In genomic region chr13:51955841-51956603, GRCh38 we compare ENCODE assay signal across 21 cellular contexts. TPM values are rescaled to one million over a fixed set of nuclear protein-coding genes. Genes with fewer than 3 reads are reported as not detected.
DNase-seq lines count a peak whose midpoint lies in the region; ATAC-seq and TF ChIP-seq lines count a peak whose summit lies in the region.
"Had no signal": no experiment of that assay in that cellular context is flagged by ENCODE, and none has a peak within 500 bp of the region (broad histone marks: within the 10 kb centered on the region; RNA-seq: fewer than 3 reads in every experiment).

No MANE protein-coding gene starts in this region.

- peaks cover 10% of the 10 kb centered on the region for H3K36me3 Mint-ChIP-seq in T-helper 2 cell treated with Interferon-gamma antibody and Interleukin-4, amounts not matched to agents 5 μg/mL and 100 μg/mL, for 36 hours (ENCODE audit: low read depth)
- peaks cover 10% of the 10 kb centered on the region for H3K36me3 Mint-ChIP-seq in glutamatergic neuron (ENCODE audit: unreplicated experiment)

- no peak for ATAC-seq in HG02610 (IDR thresholded peaks at IDR 0.05; ENCODE audit: unreplicated experiment)
- no peak for ATAC-seq in GM21737 (IDR thresholded peaks at IDR 0.05; ENCODE audit: unreplicated experiment)
- no peak for ATAC-seq in HG03039 (IDR thresholded peaks at IDR 0.05; ENCODE audit: unreplicated experiment)
- ATAC-seq: Panc1 had no signal

- H3K9me3 Mint-ChIP-seq in T-helper 2 cell treated with Interferon-gamma antibody and Interleukin-4, amounts not matched to agents 5 μg/mL and 100 μg/mL, for 36 hours: peaks cover 3% of the 10 kb centered on the region
- H3K9me3 Mint-ChIP-seq in glutamatergic neuron (ENCODE audit: unreplicated experiment): peaks cover 6% of the 10 kb centered on the region

- no peaks in the 10 kb centered on the region for H3K79me2 ChIP-seq in KMS-11 (ENCODE audit: insufficient read depth, low read depth)

- peak; percentile 58 for DNase-seq in Ammon's horn (ENCODE audit: low spot score)
- no peak for DNase-seq in T-helper 2 cell treated with Interferon-gamma antibody and Interleukin-4, amounts not matched to agents 5 μg/mL and 100 μg/mL, for 36 hours (ENCODE audit: low spot score)
- DNase-seq in glutamatergic neuron: no peak
- DNase-seq in HT-29 (ENCODE audit: low spot score): no peak
- DNase-seq: activated naive CD4-positive, alpha-beta T cell; CD4-positive, alpha-beta T cell; foreskin fibroblast; H7; kidney glomerular epithelial cell; NCI-H748 treated with DMSO at 0.1 percent for 48 hours; SK-N-SH; stimulated activated CD4-positive, alpha-beta T cell treated with anti-CD3 and anti-CD28 coated beads, Interleukin-2, amount 100 ng/mL, for 24 hours; uterus had no signal

- no peaks in the 10 kb centered on the region for H4K20me1 ChIP-seq in KMS-11 (ENCODE audit: insufficient read depth)

- peak overlapping the region; percentile 63 for H3K4me2 ChIP-seq in KMS-11
- H3K4me2 ChIP-seq: SK-N-SH had no signal

- no peaks in the 10 kb centered on the region for H3K36me3 ChIP-seq in KMS-11 (ENCODE audit: insufficient read depth)
- H3K36me3 ChIP-seq: neutrophil, right atrium auricular region, uterus had no signal

- H3K4me3 ChIP-seq in KMS-11 (IDR thresholded peaks at IDR 0.05; ENCODE audit: insufficient read depth, low read depth, low read length): no peak overlapping the region
- H3K4me3 ChIP-seq: right atrium auricular region, uterus had no signal

- no peak for TF ChIP-seq CTCF in KMS-11 (conservative IDR thresholded peaks at IDR 0.05; ENCODE audit: low read depth, low read length)
- TF ChIP-seq CTCF in glutamatergic neuron (IDR thresholded peaks at IDR 0.05; ENCODE audit: partially characterized antibody, unreplicated experiment): no peak

- peak overlapping the region; percentile 13 for H3K27ac Mint-ChIP-seq in T-helper 2 cell treated with Interferon-gamma antibody and Interleukin-4, amounts not matched to agents 5 μg/mL and 100 μg/mL, for 36 hours
- H3K27ac Mint-ChIP-seq in glutamatergic neuron (ENCODE audit: unreplicated experiment): peak overlapping the region; percentile 14
- H3K27ac Mint-ChIP-seq: CD4-positive, alpha-beta T cell; mesothelial cell of epicardium had no signal

- H3K4me1 Mint-ChIP-seq in T-helper 2 cell treated with Interferon-gamma antibody and Interleukin-4, amounts not matched to agents 5 μg/mL and 100 μg/mL, for 36 hours (ENCODE audit: low read depth): peaks cover 62% of the 10 kb centered on the region
- H3K4me1 Mint-ChIP-seq in glutamatergic neuron (ENCODE audit: low read depth, unreplicated experiment): no peaks in the 10 kb centered on the region
- H3K4me1 Mint-ChIP-seq: mesothelial cell of epicardium had no signal

- peak overlapping the region; percentile 58; the same call in 1 of the 2 replicates for H3K27ac ChIP-seq in KMS-11
- H3K27ac ChIP-seq: neutrophil, right atrium auricular region, uterus had no signal

- H3K4me1 ChIP-seq in KMS-11 (ENCODE audit: low read depth, poor library complexity, severe bottlenecking): peaks cover 51% of the 10 kb centered on the region
- H3K4me1 ChIP-seq: uterus had no signal

- H3K27me3 ChIP-seq in KMS-11 (ENCODE audit: insufficient read depth, low read depth): no peaks in the 10 kb centered on the region
- H3K27me3 ChIP-seq: neutrophil, right atrium auricular region, uterus had no signal

- no peak overlapping the region for H3K9ac ChIP-seq in KMS-11
- H3K9ac ChIP-seq: SK-N-SH had no signal

- peak overlapping the region; percentile 23 for H3K4me3 Mint-ChIP-seq in T-helper 2 cell treated with Interferon-gamma antibody and Interleukin-4, amounts not matched to agents 5 μg/mL and 100 μg/mL, for 36 hours
- no peak overlapping the region for H3K4me3 Mint-ChIP-seq in glutamatergic neuron (ENCODE audit: unreplicated experiment)
- H3K4me3 Mint-ChIP-seq: CD4-positive, alpha-beta T cell; mesothelial cell of epicardium had no signal

- peaks cover 1% of the 10 kb centered on the region for H3K27me3 Mint-ChIP-seq in T-helper 2 cell treated with Interferon-gamma antibody and Interleukin-4, amounts not matched to agents 5 μg/mL and 100 μg/mL, for 36 hours (ENCODE audit: low read depth)
- H3K27me3 Mint-ChIP-seq in glutamatergic neuron (ENCODE audit: unreplicated experiment): no peaks in the 10 kb centered on the region
- H3K27me3 Mint-ChIP-seq: CD4-positive, alpha-beta T cell had no signal

- no peak overlapping the region for H2AFZ ChIP-seq in KMS-11 (ENCODE audit: low read depth)

RNA-seq across cellular contexts. Expression of gene ATP7B, which starts 55.2 kb away (rescaled TPM):
- 17.4 TPM for total RNA-seq in glutamatergic neuron (ENCODE audit: unreplicated experiment)
- 6.9 and 7.6 TPM in 2 replicates for total RNA-seq in HT-29 (2014; rRNA removed; shearing (Covaris generic))

RNA-seq across cellular contexts. Expression of gene ALG11, which starts 56.2 kb away (rescaled TPM):
- total RNA-seq in glutamatergic neuron (ENCODE audit: unreplicated experiment): 46.4 TPM
- total RNA-seq in HT-29 (2014; rRNA removed; shearing (Covaris generic)): 11.6 and 14.8 TPM in 2 replicates
